Comparison of ENCODE assay signal across 8 cellular contexts in the genomic region with DNA sequence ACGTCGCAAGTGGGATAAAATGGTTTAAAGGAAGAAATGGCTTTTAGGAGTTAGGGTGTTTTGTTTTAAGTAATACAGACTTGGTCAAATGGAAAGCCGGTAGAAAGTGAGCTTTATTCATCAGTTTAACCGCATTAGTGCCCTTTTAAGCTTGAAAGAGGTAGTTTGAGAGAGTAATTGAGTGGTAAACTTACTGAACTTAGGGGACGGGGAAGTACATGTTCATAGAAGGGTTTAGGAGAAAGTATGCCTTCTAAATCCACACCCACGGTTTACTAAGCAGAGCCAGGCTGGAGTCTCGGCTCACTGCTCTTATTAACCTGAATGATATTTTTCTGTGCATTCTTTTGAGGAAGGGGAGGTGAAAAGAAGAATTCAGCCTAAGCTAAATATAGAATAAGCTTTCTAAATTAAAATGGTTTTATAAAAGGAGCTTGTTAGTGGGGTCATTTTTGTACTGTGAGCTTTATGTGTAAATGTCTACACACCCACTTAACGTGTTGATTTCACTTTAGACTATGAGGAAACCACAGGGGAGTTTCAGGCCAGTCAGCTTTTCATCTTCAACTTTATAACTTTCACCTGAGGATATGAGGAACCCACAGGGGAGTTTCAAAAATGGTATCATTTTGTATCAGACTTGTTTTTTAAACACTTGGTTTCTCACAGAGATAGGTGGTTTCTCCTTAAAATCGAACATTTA. TPM values are rescaled to one million over a fixed set of nuclear protein-coding genes. Genes with fewer than 3 reads are reported as not detected.
DNase-seq lines count a peak whose midpoint lies in the region; ATAC-seq, FAIRE-seq and TF ChIP-seq lines count a peak whose summit lies in the region.
"Not testable (repeated sequence)": the region's sequence is repeated elsewhere in the genome, so short reads cannot be mapped to it uniquely, and the experiment has no call there.

No MANE protein-coding gene starts in this region.

- peak overlapping the region; percentile 35 for H3K4me3 ChIP-seq in CD8-positive, alpha-beta T cell (ENCODE audit: low read depth, low read length)
- peak overlapping the region in 1 of 3 experiments; percentile 5 for H3K4me3 ChIP-seq in endothelial cell of umbilical vein (replicated peaks in 1 of 3; ENCODE audit: insufficient read depth in 1 of 3, low read depth in 1 of 3, low read length in 3 of 3)
- H3K4me3 ChIP-seq in suprapubic skin = peak overlapping the region; percentile 33

- not testable (repeated sequence) for H3K4me2 ChIP-seq in endothelial cell of umbilical vein (ENCODE audit: insufficient read depth, low read length)

- not testable (repeated sequence) for TF ChIP-seq EP300 in suprapubic skin (IDR thresholded peaks at IDR 0.05)

- H3K36me3 Mint-ChIP-seq in CD8-positive, alpha-beta T cell; activated naive CD4-positive, alpha-beta T cell treated with anti-CD3 and anti-CD28 coated beads, Interleukin-2, amount 50 U/mL, for 72 hours; natural killer cell treated with Interleukin-12 subunit alpha and Interleukin-12 subunit beta and Interleukin-15 and Interleukin-18, amount 100 ng/mL, for 72 hours: not testable (repeated sequence)

- intact Hi-C loops in CD8-positive, alpha-beta T cell (cut with DNase I, micrococcal nuclease); endothelial cell of umbilical vein (cut with micrococcal nuclease): not testable (repeated sequence)

- H3K9me1 ChIP-seq in endothelial cell of umbilical vein (replicated peaks; ENCODE audit: control insufficient read depth, extremely low read depth, insufficient read depth, low read length) = not testable (repeated sequence)

- FAIRE-seq in endothelial cell of umbilical vein (lab: Jason Lieb, UNC) = not testable (repeated sequence)

- not testable (repeated sequence) for H3K79me2 ChIP-seq in endothelial cell of umbilical vein (ENCODE audit: control insufficient read depth, insufficient read depth, low read length)

- H3K9ac ChIP-seq in endothelial cell of umbilical vein (replicated peaks; ENCODE audit: extremely low read depth, insufficient read depth, low read length) = not testable (repeated sequence)

- peak in 3 of 7 experiments; percentile 7 to 25 (median 13) for DNase-seq in CD8-positive, alpha-beta T cell
- DNase-seq in activated naive CD4-positive, alpha-beta T cell treated with anti-CD3 and anti-CD28 coated beads, Interleukin-2, amount 50 U/mL, for 72 hours (ENCODE audit: low spot score in 2 of 2); endothelial cell of umbilical vein (ENCODE audit: low read depth, low spot score); suprapubic skin (ENCODE audit: low spot score in 2 of 2): not testable (repeated sequence)
- peak; percentile 65 for DNase-seq in natural killer cell treated with Interleukin-12 subunit alpha and Interleukin-12 subunit beta and Interleukin-15 and Interleukin-18, amount 100 ng/mL, for 72 hours (ENCODE audit: low spot score)

- TF ChIP-seq POLR2A in endothelial cell of umbilical vein (IDR thresholded peaks at IDR 0.05; ENCODE audit: low read depth, low read length); suprapubic skin (IDR thresholded peaks at IDR 0.05): not testable (repeated sequence)

- H3K27me3 Mint-ChIP-seq in CD8-positive, alpha-beta T cell (ENCODE audit: low read depth); natural killer cell treated with Interleukin-12 subunit alpha and Interleukin-12 subunit beta and Interleukin-15 and Interleukin-18, amount 100 ng/mL, for 72 hours: not testable (repeated sequence)

- H2AFZ ChIP-seq in endothelial cell of umbilical vein (ENCODE audit: low read depth, low read length) = not testable (repeated sequence)

- not testable (repeated sequence) for H4K20me1 ChIP-seq in endothelial cell of umbilical vein (replicated peaks; ENCODE audit: control insufficient read depth, extremely low read depth, insufficient read depth, low read length)

- TF ChIP-seq CTCF in CD8-positive, alpha-beta T cell (IDR thresholded peaks at IDR 0.05); endothelial cell of umbilical vein (IDR thresholded peaks at IDR 0.05; ENCODE audit: extremely low read depth in 1 of 2, insufficient read depth in 1 of 2, low read depth in 1 of 2, low read length in 2 of 2); suprapubic skin (IDR thresholded peaks at IDR 0.05): not testable (repeated sequence)

- dilution Hi-C loops in endothelial cell of umbilical vein (cut with MboI; ENCODE audit: extremely low pct_ligation_motif_present, low sequenced_read_pairs) = not testable (repeated sequence)

- BruUV-seq in endothelial cell of umbilical vein (replicated peaks; lab: Mats Ljungman, UMichigan) = TSS peak; percentile 35

- H3K36me3 ChIP-seq in CD8-positive, alpha-beta T cell (ENCODE audit: insufficient read depth, low read length); endothelial cell of umbilical vein (ENCODE audit: control insufficient read depth in 2 of 2, extremely low read depth in 1 of 2, insufficient read depth in 2 of 2, low read length in 2 of 2); suprapubic skin: not testable (repeated sequence)

- peak; percentile 40 for ATAC-seq in CD8-positive, alpha-beta T cell
- peak; percentile 45 for ATAC-seq in GM21737 (IDR thresholded peaks at IDR 0.05; ENCODE audit: unreplicated experiment)
- ATAC-seq in HG03196 (IDR thresholded peaks at IDR 0.05; ENCODE audit: unreplicated experiment) = peak; percentile 56
- ATAC-seq in SK-N-SH treated with all-trans-retinoic acid at 6 μM for 48 hours = 0 out of 3 replicates have a peak, but pooled peaks have one; percentile 23
- peak; percentile 75 to 85 for ATAC-seq in activated naive CD4-positive, alpha-beta T cell treated with anti-CD3 and anti-CD28 coated beads, Interleukin-2, amount 50 U/mL, for 72 hours
- peak; percentile 28 to 59 for ATAC-seq in natural killer cell treated with Interleukin-12 subunit alpha and Interleukin-12 subunit beta and Interleukin-15 and Interleukin-18, amount 100 ng/mL, for 72 hours

- peak overlapping the region; percentile 99 for H3K27ac Mint-ChIP-seq in CD8-positive, alpha-beta T cell
- peak overlapping the region; percentile 92 to 96 for H3K27ac Mint-ChIP-seq in activated naive CD4-positive, alpha-beta T cell treated with anti-CD3 and anti-CD28 coated beads, Interleukin-2, amount 50 U/mL, for 72 hours
- peak overlapping the region; percentile 67 to 71 for H3K27ac Mint-ChIP-seq in natural killer cell treated with Interleukin-12 subunit alpha and Interleukin-12 subunit beta and Interleukin-15 and Interleukin-18, amount 100 ng/mL, for 72 hours

- not testable (repeated sequence) for H3K9me3 Mint-ChIP-seq in CD8-positive, alpha-beta T cell; activated naive CD4-positive, alpha-beta T cell treated with anti-CD3 and anti-CD28 coated beads, Interleukin-2, amount 50 U/mL, for 72 hours; natural killer cell treated with Interleukin-12 subunit alpha and Interleukin-12 subunit beta and Interleukin-15 and Interleukin-18, amount 100 ng/mL, for 72 hours

- H3K4me3 Mint-ChIP-seq in CD8-positive, alpha-beta T cell = peak overlapping the region; percentile 90
- peak overlapping the region; percentile 89 for H3K4me3 Mint-ChIP-seq in natural killer cell treated with Interleukin-12 subunit alpha and Interleukin-12 subunit beta and Interleukin-15 and Interleukin-18, amount 100 ng/mL, for 72 hours

- CTCF ChIA-PET in CD8-positive, alpha-beta T cell (lab: Charles Lee); endothelial cell of umbilical vein (lab: Charles Lee): not testable (repeated sequence)

- peak overlapping the region; percentile 51 for H3K27ac ChIP-seq in CD8-positive, alpha-beta T cell (ENCODE audit: low read depth, low read length)
- not testable (repeated sequence) for H3K27ac ChIP-seq in endothelial cell of umbilical vein (ENCODE audit: insufficient read depth, low read depth, low read length); suprapubic skin

- not testable (repeated sequence) for H3K27me3 ChIP-seq in CD8-positive, alpha-beta T cell (ENCODE audit: insufficient read depth, low read length); endothelial cell of umbilical vein (ENCODE audit: control insufficient read depth in 2 of 2, insufficient read depth in 2 of 2, low read length in 2 of 2); suprapubic skin

- H3K4me1 ChIP-seq in CD8-positive, alpha-beta T cell (ENCODE audit: insufficient read depth, low read length); endothelial cell of umbilical vein (ENCODE audit: control insufficient read depth, extremely low read depth, insufficient read depth, low read length); suprapubic skin: not testable (repeated sequence)

- H3K4me1 Mint-ChIP-seq in CD8-positive, alpha-beta T cell (ENCODE audit: low read depth) = peaks cover 19% of the 10 kb centered on the region
- H3K4me1 Mint-ChIP-seq in natural killer cell treated with Interleukin-12 subunit alpha and Interleukin-12 subunit beta and Interleukin-15 and Interleukin-18, amount 100 ng/mL, for 72 hours (ENCODE audit: low read depth in 2 of 2) = peaks cover 5 to 14% of the 10 kb centered on the region in 2 donors

- 13% methylated on average over 5 of the region's 9 CpGs for WGBS in suprapubic skin

- POLR2A ChIA-PET in CD8-positive, alpha-beta T cell (lab: Charles Lee); endothelial cell of umbilical vein (lab: Charles Lee): not testable (repeated sequence)

- H3K9me3 ChIP-seq in CD8-positive, alpha-beta T cell (ENCODE audit: low read length); endothelial cell of umbilical vein (replicated peaks; ENCODE audit: control insufficient read depth, insufficient read depth, low read length); suprapubic skin: not testable (repeated sequence)

RNA-seq across cellular contexts. Expression of a gene that starts 26.5 kb away (rescaled TPM):
- total RNA-seq in CD8-positive, alpha-beta T cell = 1 to 10 TPM; 2.1 to 2.2 TPM
- total RNA-seq in activated naive CD4-positive, alpha-beta T cell treated with anti-CD3 and anti-CD28 coated beads, Interleukin-2, amount 50 U/mL, for 72 hours = 1 to 10 TPM; 1.3 to 2.3 TPM
- total RNA-seq in endothelial cell of umbilical vein (1.0 and 1.6 TPM in 2 replicates), suprapubic skin (not detected)
- 0.26 and 0.30 TPM in 2 replicates for polyA plus RNA-seq in endothelial cell of umbilical vein
- polyA plus RNA-seq in endothelial cell of umbilical vein (2011; cell fraction: cytosol; rRNA removed) = not detected in 2 replicates
- polyA plus RNA-seq in endothelial cell of umbilical vein (2011; cell fraction: nucleus; rRNA removed) = 1.5 and 2.2 TPM in 2 replicates
- polyA plus RNA-seq in endothelial cell of umbilical vein (2012) = 0.23 and 1.2 TPM in 2 replicates
- not detected in 2 replicates for polyA minus RNA-seq in endothelial cell of umbilical vein
- not detected for polyA minus RNA-seq in endothelial cell of umbilical vein (2011; cell fraction: cytosol; rRNA and poly(A)+ RNA removed)
- polyA minus RNA-seq in endothelial cell of umbilical vein (2011; cell fraction: nucleus; rRNA and poly(A)+ RNA removed) = not detected in 2 replicates
- total RNA-seq in natural killer cell treated with Interleukin-12 subunit alpha and Interleukin-12 subunit beta and Interleukin-15 and Interleukin-18, amount 100 ng/mL, for 72 hours = 10 to 100 TPM; 21.3 to 33.1 TPM

Comparison
In these comparisons a context has a peak if more than half of its experiments do, and no peak if none do; other contexts are left out.
1. ATAC-seq: peak in every context shown above with its lines; median percentile 80 in activated naive CD4-positive, alpha-beta T cell treated with anti-CD3 and anti-CD28 coated beads, Interleukin-2, amount 50 U/mL, for 72 hours; 56 in HG03196; 45 in GM21737; 44 in natural killer cell treated with Interleukin-12 subunit alpha and Interleukin-12 subunit beta and Interleukin-15 and Interleukin-18, amount 100 ng/mL, for 72 hours; 40 in CD8-positive, alpha-beta T cell; 23 in SK-N-SH treated with all-trans-retinoic acid at 6 μM for 48 hours.